ENCODE assay signal across 8 cellular contexts in genomic region chr9:133375116-133375723, GRCh38. TPM values are rescaled to one million over a fixed set of nuclear protein-coding genes. Genes with fewer than 3 reads are reported as not detected.
DNase-seq lines count a peak whose midpoint lies in the region; ATAC-seq and TF ChIP-seq lines count a peak whose summit lies in the region.

No MANE protein-coding gene starts in this region.

- intact Hi-C loops in CD4-positive, alpha-beta T cell (cut with DNase I, micrococcal nuclease): loop anchor here in 1 of 2 experiments (5.0 kb wide), 2 partner anchors 42 to 87 kb away; partner anchors contain the start of gene REXO4

- ATAC-seq in CD4-positive, alpha-beta T cell (ENCODE audit: poor library complexity): no peak
- peak; percentile 3 for ATAC-seq in GM19025 (IDR thresholded peaks at IDR 0.05; ENCODE audit: low read depth, unreplicated experiment)
- ATAC-seq in HG03442 (IDR thresholded peaks at IDR 0.05; ENCODE audit: unreplicated experiment): peak; percentile 8

- peak overlapping the region; percentile 98 for H3K27ac Mint-ChIP-seq in CD4-positive, alpha-beta T cell
- H3K27ac Mint-ChIP-seq in T-helper 1 cell treated with Interleukin-12 subunit alpha and Interleukin-12 subunit beta and Interleukin-4 antibody, amounts not matched to agents 30 μg/mL and 1 μg/mL, for 36 hours: peak overlapping the region; percentile 97
- peak overlapping the region; percentile 97 for H3K27ac Mint-ChIP-seq in neural crest cell (ENCODE audit: unreplicated experiment)

- H3K27me3 ChIP-seq in CD4-positive, alpha-beta T cell (ENCODE audit: control insufficient read depth, insufficient read depth, low read length): no peaks in the 10 kb centered on the region
- no peaks in the 10 kb centered on the region for H3K27me3 ChIP-seq in esophagus (ENCODE audit: control insufficient read depth in 1 of 2, insufficient read depth in 2 of 2, low read length in 2 of 2)

- peak overlapping the region; percentile 84 for H3K27ac ChIP-seq in CD4-positive, alpha-beta T cell (ENCODE audit: low read depth, low read length)
- H3K27ac ChIP-seq in esophagus (ENCODE audit: low read depth in 2 of 2, low read length in 1 of 2): peak overlapping the region; percentile 97 to 98

- peaks cover 47% of the 10 kb centered on the region for H3K4me1 Mint-ChIP-seq in CD4-positive, alpha-beta T cell (ENCODE audit: low read depth)
- H3K4me1 Mint-ChIP-seq in T-helper 1 cell treated with Interleukin-12 subunit alpha and Interleukin-12 subunit beta and Interleukin-4 antibody, amounts not matched to agents 30 μg/mL and 1 μg/mL, for 36 hours (ENCODE audit: low read depth): peaks cover 37% of the 10 kb centered on the region
- H3K4me1 Mint-ChIP-seq in neural crest cell: peaks cover 47% of the 10 kb centered on the region

- peak overlapping the region; percentile 87 to 93 for H3K4me3 ChIP-seq in esophagus (ENCODE audit: low read depth in 1 of 2, low read length in 2 of 2)

- CTCF ChIA-PET in CD4-positive, alpha-beta T cell (lab: Charles Lee): interaction anchor here (0.9 to 1.1 kb wide), 2 partner anchors 18 to 27 kb away, joined by 4 to 5 read pairs; partner anchors contain the start of genes MED22, RPL7A, SURF1 and SURF2

- H3K9me3 ChIP-seq in CD4-positive, alpha-beta T cell (ENCODE audit: control insufficient read depth, low read length): no peaks in the 10 kb centered on the region
- no peaks in the 10 kb centered on the region for H3K9me3 ChIP-seq in esophagus (ENCODE audit: control insufficient read depth in 2 of 2, insufficient read depth in 1 of 2, low read depth in 1 of 2, low read length in 1 of 2)

- no peaks in the 10 kb centered on the region for H3K27me3 Mint-ChIP-seq in CD4-positive, alpha-beta T cell
- H3K27me3 Mint-ChIP-seq in T-helper 1 cell treated with Interleukin-12 subunit alpha and Interleukin-12 subunit beta and Interleukin-4 antibody, amounts not matched to agents 30 μg/mL and 1 μg/mL, for 36 hours (ENCODE audit: low read depth): no peaks in the 10 kb centered on the region
- H3K27me3 Mint-ChIP-seq in neural crest cell (ENCODE audit: low read depth): no peaks in the 10 kb centered on the region

- peaks cover 0 to 10% of the 10 kb centered on the region in 2 donors for H3K36me3 ChIP-seq in esophagus (ENCODE audit: control insufficient read depth in 2 of 2, insufficient read depth in 2 of 2, low read length in 1 of 2)

- DNase-seq in CD4-positive, alpha-beta T cell: no peak
- DNase-seq in neural crest cell (ENCODE audit: low read depth, low spot score) (no peak), NCI-H1930 (lab: John Stamatoyannopoulos, UW) (no peak), NCI-H226 (no peak)

- peaks cover 27% of the 10 kb centered on the region for H3K36me3 Mint-ChIP-seq in CD4-positive, alpha-beta T cell (ENCODE audit: low read depth)
- peaks cover 13% of the 10 kb centered on the region for H3K36me3 Mint-ChIP-seq in T-helper 1 cell treated with Interleukin-12 subunit alpha and Interleukin-12 subunit beta and Interleukin-4 antibody, amounts not matched to agents 30 μg/mL and 1 μg/mL, for 36 hours (ENCODE audit: low read depth)
- H3K36me3 Mint-ChIP-seq in neural crest cell (ENCODE audit: low read depth): peaks cover 2% of the 10 kb centered on the region

- H3K9me3 Mint-ChIP-seq in CD4-positive, alpha-beta T cell: no peaks in the 10 kb centered on the region
- H3K9me3 Mint-ChIP-seq in T-helper 1 cell treated with Interleukin-12 subunit alpha and Interleukin-12 subunit beta and Interleukin-4 antibody, amounts not matched to agents 30 μg/mL and 1 μg/mL, for 36 hours: no peaks in the 10 kb centered on the region
- no peaks in the 10 kb centered on the region for H3K9me3 Mint-ChIP-seq in neural crest cell

- peak overlapping the region; percentile 96 for H3K4me3 Mint-ChIP-seq in CD4-positive, alpha-beta T cell
- peak overlapping the region; percentile 97 for H3K4me3 Mint-ChIP-seq in T-helper 1 cell treated with Interleukin-12 subunit alpha and Interleukin-12 subunit beta and Interleukin-4 antibody, amounts not matched to agents 30 μg/mL and 1 μg/mL, for 36 hours
- peak overlapping the region; percentile 94 for H3K4me3 Mint-ChIP-seq in neural crest cell

- H3K4me1 ChIP-seq in esophagus (ENCODE audit: control insufficient read depth in 2 of 2, insufficient read depth in 2 of 2, low read length in 1 of 2): peaks cover 8 to 30% of the 10 kb centered on the region in 2 donors

- no peak for TF ChIP-seq CTCF in CD4-positive, alpha-beta T cell (IDR thresholded peaks at IDR 0.05)
- TF ChIP-seq CTCF in neural crest cell (conservative IDR thresholded peaks at IDR 0.05): no peak

- POLR2A ChIA-PET in CD4-positive, alpha-beta T cell (lab: Charles Lee): interaction anchor here (0.9 to 8.7 kb wide), 4 partner anchors 10 to 85 kb away, joined by 3 to 109 read pairs (median 11); partner anchors contain the start of genes CACFD1, MED22, RPL7A and SURF1

- 1% methylated on average over 28 to 39 of the region's 39 CpGs for WGBS in esophagus, 2 donors

RNA-seq across cellular contexts. Expression of gene SURF4, which starts 0.6 kb away (rescaled TPM):
- total RNA-seq in CD4-positive, alpha-beta T cell: 10 to 100 TPM; 90.7 to 94.6 TPM
- polyA plus RNA-seq in esophagus: 10 to 100 TPM; 39.7 to 64.7 TPM
- total RNA-seq in neural crest cell: 121 and 136 TPM in 2 replicates

RNA-seq across cellular contexts. Expression of gene STKLD1, which starts 0.9 kb away (rescaled TPM):
- 1 to 10 TPM in 1 of 2 experiments, under 1 TPM in 1; 0.59 to 1.0 TPM for total RNA-seq in CD4-positive, alpha-beta T cell
- polyA plus RNA-seq in esophagus: 1 to 10 TPM in 1 of 2 donors, under 1 TPM in 1; 0.49 to 1.3 TPM
- total RNA-seq in neural crest cell: 2.8 and 2.9 TPM in 2 replicates

RNA-seq across cellular contexts. Expression of gene SURF2, which starts 18.9 kb away (rescaled TPM):
- total RNA-seq in CD4-positive, alpha-beta T cell: 10 to 100 TPM; 12.7 TPM
- polyA plus RNA-seq in esophagus: 10 to 100 TPM; 32.9 to 36.4 TPM
- 31.8 and 34.3 TPM in 2 replicates for total RNA-seq in neural crest cell

RNA-seq across cellular contexts. Expression of gene SURF1, which starts 18.9 kb away (rescaled TPM):
- total RNA-seq in CD4-positive, alpha-beta T cell: 10 to 100 TPM; 42.5 to 45.9 TPM
- polyA plus RNA-seq in esophagus: 10 to 100 TPM; 34.2 to 41.2 TPM
- total RNA-seq in neural crest cell: 32.0 and 32.1 TPM in 2 replicates

RNA-seq across cellular contexts. Expression of gene RPL7A, which starts 27.2 kb away (rescaled TPM):
- total RNA-seq in CD4-positive, alpha-beta T cell: 1,000 to 10,000 TPM; 2,613 to 2,686 TPM
- polyA plus RNA-seq in esophagus: 1,000 to 10,000 TPM; 2,052 to 3,524 TPM
- total RNA-seq in neural crest cell: 2,746 and 2,748 TPM in 2 replicates
